8 cellular contexts compared by ENCODE assay signal in the genomic region with DNA sequence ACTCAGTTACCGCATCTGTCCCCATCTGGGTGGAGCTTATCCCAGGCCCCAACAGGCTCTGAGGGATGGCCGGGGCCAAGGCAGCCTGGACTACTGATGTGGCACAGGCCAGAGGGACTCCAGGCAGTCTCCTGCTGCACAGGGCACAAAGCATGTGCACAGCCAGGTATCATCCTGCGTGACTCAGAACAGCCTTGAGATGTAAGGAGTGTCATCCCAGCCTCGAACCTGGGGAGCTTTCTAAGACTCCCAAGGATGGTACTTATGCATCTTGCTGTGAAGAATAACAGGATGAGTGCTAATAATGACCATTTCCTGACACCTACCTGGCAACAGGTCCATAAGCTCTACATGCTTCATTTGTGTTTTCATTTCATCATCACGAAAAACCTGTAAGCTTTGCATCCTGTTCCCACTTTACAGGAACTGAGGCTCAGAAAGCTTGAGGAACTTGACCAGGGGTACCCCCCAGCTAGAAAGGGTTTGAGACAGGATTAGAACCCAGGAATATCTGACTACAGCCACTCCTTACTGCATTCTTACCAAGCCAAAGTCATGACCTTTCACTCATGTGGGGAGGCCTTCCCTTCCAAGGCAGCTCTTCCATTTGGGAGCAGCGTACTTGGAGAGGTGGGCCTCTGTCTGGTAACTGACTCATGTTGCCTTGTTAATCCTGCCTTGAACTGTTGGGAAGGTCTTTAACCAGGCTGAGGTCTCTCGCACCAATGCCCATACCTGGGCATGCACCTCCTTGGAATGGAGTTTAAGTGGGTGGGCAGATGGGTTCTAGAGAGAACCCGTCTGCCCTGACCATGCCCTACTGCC. TPM values are rescaled to one million over a fixed set of nuclear protein-coding genes. Genes with fewer than 3 reads are reported as not detected.
DNase-seq lines count a peak whose midpoint lies in the region; ATAC-seq, FAIRE-seq and TF ChIP-seq lines count a peak whose summit lies in the region.

No MANE protein-coding gene starts in this region.

- no peak overlapping the region for H4K12ac ChIP-seq in trophoblast cell (ENCODE audit: low read depth, low read length)

- H3K4ac ChIP-seq in trophoblast cell (ENCODE audit: low read depth, low read length): no peak overlapping the region

- no CpG with 5 or more reads among the region's 8 CpGs for WGBS in trophoblast cell (ENCODE audit: extremely low coverage, insufficient coverage, insufficient read length)

- POLR2A ChIA-PET in endothelial cell of umbilical vein (lab: Charles Lee): interaction anchor here (0.5 kb wide), 1 partner anchor 27 kb away, joined by 7 read pairs; no protein-coding TSS in a partner anchor

- no peak for TF ChIP-seq POLR2A in endothelial cell of umbilical vein (IDR thresholded peaks at IDR 0.05; ENCODE audit: low read depth, low read length)

- H3K27ac ChIP-seq in OCI-LY3 (ENCODE audit: low read length): no peak overlapping the region
- no peak overlapping the region for H3K27ac ChIP-seq in endothelial cell of umbilical vein (ENCODE audit: insufficient read depth, low read depth, low read length)
- H3K27ac ChIP-seq in trophoblast cell (ENCODE audit: low read depth, low read length): no peak overlapping the region

- peaks cover 13% of the 10 kb centered on the region for H3K79me1 ChIP-seq in trophoblast cell (ENCODE audit: low read length)

- no peak overlapping the region for H3K18ac ChIP-seq in trophoblast cell (ENCODE audit: low read length)

- H3K9me1 ChIP-seq in endothelial cell of umbilical vein (replicated peaks; ENCODE audit: control insufficient read depth, extremely low read depth, insufficient read depth, low read length): no peaks in the 10 kb centered on the region

- intact Hi-C loops in endothelial cell of umbilical vein (cut with micrococcal nuclease): loop anchor here (2.0 kb wide), 1 partner anchor 26 kb away; the partner anchor contains the start of gene RBCK1

- DNase-seq in endothelial cell of umbilical vein (ENCODE audit: low read depth, low spot score) (no peak), trophoblast cell (peak in 1 of 2 donors; percentile 28), NCI-H1436 treated with DMSO at 0.1 percent for 48 hours (lab: John Stamatoyannopoulos, UW) (no peak), NCI-H2029 treated with DMSO at 0.1 percent for 48 hours (lab: John Stamatoyannopoulos, UW) (no peak), DMS153 (lab: John Stamatoyannopoulos, UW) (no peak), HuH-7.5 (ENCODE audit: low spot score) (no peak)

- H3K79me2 ChIP-seq in OCI-LY3 (ENCODE audit: low read length) (peaks cover 55% of the 10 kb centered on the region), endothelial cell of umbilical vein (ENCODE audit: control insufficient read depth, insufficient read depth, low read length) (peaks cover 42% of the 10 kb centered on the region), trophoblast cell (ENCODE audit: control insufficient read depth, insufficient read depth, low read length, poor library complexity) (peaks cover 10% of the 10 kb centered on the region)

- H4K20me1 ChIP-seq in OCI-LY3 (ENCODE audit: insufficient read depth, low read length) (peaks cover 28% of the 10 kb centered on the region), endothelial cell of umbilical vein (replicated peaks; ENCODE audit: control insufficient read depth, extremely low read depth, insufficient read depth, low read length) (peaks cover 4% of the 10 kb centered on the region)

- H4K8ac ChIP-seq in trophoblast cell (ENCODE audit: low read depth, low read length): no peak overlapping the region

- H3K4me1 ChIP-seq in OCI-LY3 (ENCODE audit: low read length) (peaks cover 14% of the 10 kb centered on the region), endothelial cell of umbilical vein (ENCODE audit: control insufficient read depth, extremely low read depth, insufficient read depth, low read length) (peaks cover 6% of the 10 kb centered on the region), trophoblast cell (ENCODE audit: control insufficient read depth in 1 of 2, insufficient read depth in 2 of 2, low read length in 2 of 2) (peaks cover 2 to 8% of the 10 kb centered on the region in 2 experiments)

- no peak overlapping the region for H2AK5ac ChIP-seq in trophoblast cell (ENCODE audit: low read length)

- no peak overlapping the region for H4K91ac ChIP-seq in trophoblast cell (ENCODE audit: low read depth, low read length)

- H2AFZ ChIP-seq in OCI-LY3 (ENCODE audit: low read depth, low read length): no peak overlapping the region
- no peak overlapping the region for H2AFZ ChIP-seq in endothelial cell of umbilical vein (ENCODE audit: low read depth, low read length)
- H2AFZ ChIP-seq in trophoblast cell (ENCODE audit: insufficient read depth, low read length, poor library complexity): no peak overlapping the region

- peak overlapping the region; percentile 19; the same call in 1 of the 2 replicates for H3K9ac ChIP-seq in OCI-LY3 (ENCODE audit: low read length)
- H3K9ac ChIP-seq in endothelial cell of umbilical vein (replicated peaks; ENCODE audit: extremely low read depth, insufficient read depth, low read length): no peak overlapping the region
- H3K9ac ChIP-seq in trophoblast cell (ENCODE audit: low read length): no peak overlapping the region

- H3K36me3 ChIP-seq in OCI-LY3 (replicated peaks; ENCODE audit: low read depth, low read length): peaks cover 18% of the 10 kb centered on the region
- H3K36me3 ChIP-seq in endothelial cell of umbilical vein (ENCODE audit: control insufficient read depth in 2 of 2, extremely low read depth in 1 of 2, insufficient read depth in 2 of 2, low read length in 2 of 2): no peaks in the 10 kb centered on the region
- H3K36me3 ChIP-seq in trophoblast cell (ENCODE audit: control insufficient read depth in 1 of 2, insufficient read depth in 2 of 2, low read length in 2 of 2): peaks cover 0 to 2% of the 10 kb centered on the region in 2 experiments

- TF ChIP-seq CTCF in OCI-LY3 (IDR thresholded peaks at IDR 0.05; ENCODE audit: low read depth, low read length): no peak
- TF ChIP-seq CTCF in endothelial cell of umbilical vein (IDR thresholded peaks at IDR 0.05; ENCODE audit: extremely low read depth in 1 of 2, insufficient read depth in 1 of 2, low read depth in 1 of 2, low read length in 2 of 2): no peak

- CTCF ChIA-PET in endothelial cell of umbilical vein (lab: Charles Lee): interaction anchor here (0.8 to 2.6 kb wide), 10 partner anchors 10 to 357 kb away, joined by 3 to 9 read pairs (median 4); partner anchors contain the start of gene RBCK1

- H2BK12ac ChIP-seq in trophoblast cell (ENCODE audit: low read length): no peak overlapping the region

- BruUV-seq in endothelial cell of umbilical vein (replicated peaks; lab: Mats Ljungman, UMichigan): TSS peak; percentile 20

- H3K4me2 ChIP-seq in OCI-LY3 (ENCODE audit: low read length) (peak overlapping the region; percentile 73), endothelial cell of umbilical vein (ENCODE audit: insufficient read depth, low read length) (peak overlapping the region; percentile 23), trophoblast cell (ENCODE audit: low read length) (peak overlapping the region; percentile 56)

- H2BK5ac ChIP-seq in trophoblast cell (ENCODE audit: low read depth, low read length, poor library complexity): no peak overlapping the region

- no peak for FAIRE-seq in endothelial cell of umbilical vein (lab: Jason Lieb, UNC)

- H3K4me3 ChIP-seq in OCI-LY3 (ENCODE audit: low read length) (peak overlapping the region; percentile 89), endothelial cell of umbilical vein (replicated peaks in 1 of 3; ENCODE audit: insufficient read depth in 1 of 3, low read depth in 1 of 3, low read length in 3 of 3) (peak overlapping the region in 1 of 3 experiments; percentile 92), trophoblast cell (ENCODE audit: low read depth, low read length) (no peak overlapping the region)

- H3K14ac ChIP-seq in trophoblast cell (ENCODE audit: low read length): no peak overlapping the region

- no peaks in the 10 kb centered on the region for H3K9me3 ChIP-seq in OCI-LY3 (ENCODE audit: insufficient read depth, low read length)
- no peaks in the 10 kb centered on the region for H3K9me3 ChIP-seq in endothelial cell of umbilical vein (replicated peaks; ENCODE audit: control insufficient read depth, insufficient read depth, low read length)
- peaks cover 2% of the 10 kb centered on the region for H3K9me3 ChIP-seq in trophoblast cell (ENCODE audit: insufficient read depth, low read depth, low read length)

- peak; percentile 7 for ATAC-seq in GM21447 (IDR thresholded peaks at IDR 0.05; ENCODE audit: unreplicated experiment)

- H2BK120ac ChIP-seq in trophoblast cell (ENCODE audit: insufficient read depth, low read length, poor library complexity): no peak overlapping the region

- no peaks in the 10 kb centered on the region for H3K27me3 ChIP-seq in OCI-LY3 (ENCODE audit: low read depth, low read length)
- H3K27me3 ChIP-seq in endothelial cell of umbilical vein (ENCODE audit: control insufficient read depth in 2 of 2, insufficient read depth in 2 of 2, low read length in 2 of 2): no peaks in the 10 kb centered on the region
- no peaks in the 10 kb centered on the region for H3K27me3 ChIP-seq in trophoblast cell (ENCODE audit: insufficient read depth, low read length)

- dilution Hi-C loops in endothelial cell of umbilical vein (cut with MboI; ENCODE audit: extremely low pct_ligation_motif_present, low sequenced_read_pairs): no loop called here

- no peak overlapping the region for H3K23ac ChIP-seq in trophoblast cell (ENCODE audit: low read length)

RNA-seq across cellular contexts. Expression of gene TRIB3, which starts 1.9 kb away (rescaled TPM):
- 32.1 and 35.3 TPM in 2 replicates for total RNA-seq in endothelial cell of umbilical vein
- polyA plus RNA-seq in endothelial cell of umbilical vein: 32.6 and 43.0 TPM in 2 replicates
- 23.5 and 28.0 TPM in 2 replicates for polyA plus RNA-seq in endothelial cell of umbilical vein (2011; cell fraction: cytosol; rRNA removed)
- 11.8 and 12.1 TPM in 2 replicates for polyA plus RNA-seq in endothelial cell of umbilical vein (2011; cell fraction: nucleus; rRNA removed)
- polyA plus RNA-seq in endothelial cell of umbilical vein (2012): 23.3 and 23.5 TPM in 2 replicates
- polyA minus RNA-seq in endothelial cell of umbilical vein: 20.6 and 22.1 TPM in 2 replicates
- 98.2 TPM for polyA minus RNA-seq in endothelial cell of umbilical vein (2011; cell fraction: cytosol; rRNA and poly(A)+ RNA removed)
- 7.5 and 8.9 TPM in 2 replicates for polyA minus RNA-seq in endothelial cell of umbilical vein (2011; cell fraction: nucleus; rRNA and poly(A)+ RNA removed)
- polyA plus RNA-seq in trophoblast cell (2013): 30.6 and 32.9 TPM in 2 replicates

RNA-seq across cellular contexts. Expression of gene RBCK1, which starts 25.6 kb away (rescaled TPM):
- total RNA-seq in endothelial cell of umbilical vein: 80.4 and 86.0 TPM in 2 replicates
- polyA plus RNA-seq in endothelial cell of umbilical vein: 82.7 and 98.3 TPM in 2 replicates
- polyA plus RNA-seq in endothelial cell of umbilical vein (2011; cell fraction: cytosol; rRNA removed): 54.5 and 65.8 TPM in 2 replicates
- polyA plus RNA-seq in endothelial cell of umbilical vein (2011; cell fraction: nucleus; rRNA removed): 152 and 200 TPM in 2 replicates
- polyA plus RNA-seq in endothelial cell of umbilical vein (2012): 84.2 and 98.4 TPM in 2 replicates
- polyA minus RNA-seq in endothelial cell of umbilical vein: 58.1 and 63.6 TPM in 2 replicates
- polyA minus RNA-seq in endothelial cell of umbilical vein (2011; cell fraction: cytosol; rRNA and poly(A)+ RNA removed): 30.3 TPM
- polyA minus RNA-seq in endothelial cell of umbilical vein (2011; cell fraction: nucleus; rRNA and poly(A)+ RNA removed): 44.5 and 45.0 TPM in 2 replicates
- polyA plus RNA-seq in trophoblast cell (2013): 48.6 and 50.5 TPM in 2 replicates

RNA-seq across cellular contexts. Expression of gene NRSN2, which starts 35.6 kb away (rescaled TPM):
- total RNA-seq in endothelial cell of umbilical vein: 36.7 and 36.9 TPM in 2 replicates
- 64.1 and 79.1 TPM in 2 replicates for polyA plus RNA-seq in endothelial cell of umbilical vein
- 47.5 and 70.4 TPM in 2 replicates for polyA plus RNA-seq in endothelial cell of umbilical vein (2011; cell fraction: cytosol; rRNA removed)
- 26.9 and 27.6 TPM in 2 replicates for polyA plus RNA-seq in endothelial cell of umbilical vein (2011; cell fraction: nucleus; rRNA removed)
- 36.2 and 43.8 TPM in 2 replicates for polyA plus RNA-seq in endothelial cell of umbilical vein (2012)
- polyA minus RNA-seq in endothelial cell of umbilical vein: 26.9 and 28.1 TPM in 2 replicates
- polyA minus RNA-seq in endothelial cell of umbilical vein (2011; cell fraction: cytosol; rRNA and poly(A)+ RNA removed): 4.9 TPM
- polyA minus RNA-seq in endothelial cell of umbilical vein (2011; cell fraction: nucleus; rRNA and poly(A)+ RNA removed): 5.1 and 6.7 TPM in 2 replicates
- polyA plus RNA-seq in trophoblast cell (2013): 26.5 and 26.8 TPM in 2 replicates

RNA-seq across cellular contexts. Expression of gene SOX12, which starts 57.2 kb away (rescaled TPM):
- 32.2 and 37.7 TPM in 2 replicates for total RNA-seq in endothelial cell of umbilical vein
- 5.7 and 6.2 TPM in 2 replicates for polyA plus RNA-seq in endothelial cell of umbilical vein
- 5.4 and 6.7 TPM in 2 replicates for polyA plus RNA-seq in endothelial cell of umbilical vein (2011; cell fraction: cytosol; rRNA removed)
- polyA plus RNA-seq in endothelial cell of umbilical vein (2011; cell fraction: nucleus; rRNA removed): 8.9 and 9.2 TPM in 2 replicates
- polyA plus RNA-seq in endothelial cell of umbilical vein (2012): 16.2 and 21.0 TPM in 2 replicates
- 2.9 and 5.5 TPM in 2 replicates for polyA minus RNA-seq in endothelial cell of umbilical vein
- polyA minus RNA-seq in endothelial cell of umbilical vein (2011; cell fraction: cytosol; rRNA and poly(A)+ RNA removed): 3.1 TPM
- 2.2 and 3.9 TPM in 2 replicates for polyA minus RNA-seq in endothelial cell of umbilical vein (2011; cell fraction: nucleus; rRNA and poly(A)+ RNA removed)
- polyA plus RNA-seq in trophoblast cell (2013): 15.3 and 15.5 TPM in 2 replicates

Comparison
In these comparisons a context has a peak if more than half of its experiments do, and no peak if none do; other contexts are left out.
1. H3K4me2 ChIP-seq: peak in every context shown above with its lines; median percentile 73 in OCI-LY3; 56 in trophoblast cell; 23 in endothelial cell of umbilical vein.